Comparison of ENCODE assay signal across 8 cellular contexts in the genomic region with DNA sequence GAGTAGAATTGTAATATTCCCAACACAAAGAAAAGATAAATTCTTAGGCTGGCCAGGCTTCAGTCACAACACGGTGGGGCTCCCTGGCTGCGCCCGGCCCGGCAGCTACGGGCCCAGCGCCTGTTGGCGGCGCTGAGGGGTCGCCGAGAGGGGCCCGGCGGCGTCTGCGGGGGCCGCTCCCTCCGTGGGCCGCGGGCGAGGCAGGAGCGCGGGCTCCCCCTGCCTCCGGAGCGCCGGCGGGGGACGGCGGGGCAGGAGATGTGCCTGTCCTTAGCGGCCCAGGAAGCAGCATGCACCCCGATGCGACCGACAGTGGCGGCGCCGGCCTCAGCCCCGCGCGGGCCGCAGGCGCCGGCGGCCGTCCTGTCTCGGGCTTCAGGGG.
DNase-seq lines count a peak whose midpoint lies in the region; ATAC-seq and TF ChIP-seq lines count a peak whose summit lies in the region.
"Not testable (repeated sequence)": the region's sequence is repeated elsewhere in the genome, so short reads cannot be mapped to it uniquely, and the experiment has no call there.

No MANE protein-coding gene starts in this region.

- H3K4me3 Mint-ChIP-seq in T-helper 17 cell, result peak overlapping the region; percentile 80
- H3K4me3 Mint-ChIP-seq in activated naive CD8-positive, alpha-beta T cell treated with anti-CD3 and anti-CD28 coated beads for 36 hours, result peak overlapping the region; percentile 60
- H3K4me3 Mint-ChIP-seq in nephron, result peak overlapping the region; percentile 70 to 79 (median 71)
- H3K4me3 Mint-ChIP-seq in stimulated activated naive CD8-positive, alpha-beta T cell treated with anti-CD3 and anti-CD28 coated beads, Interleukin-15, amount 100 ng/mL, for 72 hours, result peak overlapping the region; percentile 39 to 44

- peaks cover 10% of the 10 kb centered on the region for H3K4me1 Mint-ChIP-seq in T-helper 17 cell
- peaks cover 17% of the 10 kb centered on the region for H3K4me1 Mint-ChIP-seq in activated naive CD8-positive, alpha-beta T cell treated with anti-CD3 and anti-CD28 coated beads for 36 hours
- H3K4me1 Mint-ChIP-seq in nephron, result not testable (repeated sequence)
- peaks cover 28% of the 10 kb centered on the region for H3K4me1 Mint-ChIP-seq in stimulated activated naive CD8-positive, alpha-beta T cell treated with anti-CD3 and anti-CD28 coated beads, Interleukin-15, amount 100 ng/mL, for 72 hours

- ATAC-seq in T-helper 17 cell, result peak; percentile 76
- ATAC-seq in stimulated activated naive CD8-positive, alpha-beta T cell treated with anti-CD3 and anti-CD28 coated beads, Interleukin-15, amount 100 ng/mL, for 72 hours, result peak; percentile 77

- not testable (repeated sequence) for H3K9me3 ChIP-seq in T-helper 17 cell (ENCODE audit: control insufficient read depth, low read length, poor library complexity, severe bottlenecking)

- H3K9me3 Mint-ChIP-seq in activated naive CD8-positive, alpha-beta T cell treated with anti-CD3 and anti-CD28 coated beads for 36 hours; stimulated activated naive CD8-positive, alpha-beta T cell treated with anti-CD3 and anti-CD28 coated beads, Interleukin-15, amount 100 ng/mL, for 72 hours: not testable (repeated sequence)
- H3K9me3 Mint-ChIP-seq in nephron, result peaks cover 34% of the 10 kb centered on the region

- H3K27ac Mint-ChIP-seq in T-helper 17 cell (peak overlapping the region; percentile 69), nephron (peak overlapping the region; percentile 21 to 61 (median 28))
- H3K27ac Mint-ChIP-seq in activated naive CD8-positive, alpha-beta T cell treated with anti-CD3 and anti-CD28 coated beads for 36 hours, result peak overlapping the region; percentile 83
- H3K27ac Mint-ChIP-seq in stimulated activated naive CD8-positive, alpha-beta T cell treated with anti-CD3 and anti-CD28 coated beads, Interleukin-15, amount 100 ng/mL, for 72 hours, result peak overlapping the region in 1 of 2 donors; percentile 24

- DNase-seq in GM10266 (ENCODE audit: extremely low spot score) (peak; percentile 26), GOT3 (lab: John Stamatoyannopoulos, UW) (peak; percentile 17), HK-2 (ENCODE audit: unreplicated experiment) (peak; percentile 55), T-helper 17 cell (peak in 2 of 3 donors; percentile 8 to 15), glomerular visceral epithelial cell (ENCODE audit: extremely low spot score) (peak; percentile 44)
- DNase-seq in activated naive CD8-positive, alpha-beta T cell treated with anti-CD3 and anti-CD28 coated beads for 36 hours, result peak; percentile 62
- DNase-seq in stimulated activated naive CD8-positive, alpha-beta T cell treated with anti-CD3 and anti-CD28 coated beads, Interleukin-15, amount 100 ng/mL, for 72 hours, result peak; percentile 41 to 66

- H3K27me3 Mint-ChIP-seq in T-helper 17 cell; activated naive CD8-positive, alpha-beta T cell treated with anti-CD3 and anti-CD28 coated beads for 36 hours; nephron (ENCODE audit: low read depth); stimulated activated naive CD8-positive, alpha-beta T cell treated with anti-CD3 and anti-CD28 coated beads, Interleukin-15, amount 100 ng/mL, for 72 hours: not testable (repeated sequence)

- TF ChIP-seq CTCF in GM10266 (IDR thresholded peaks at IDR 0.05; ENCODE audit: control insufficient read depth, insufficient read depth, low read depth, missing control alignments) (peak; percentile 43), nephron (IDR thresholded peaks at IDR 0.05; ENCODE audit: unreplicated experiment in 3 of 3) (peak; percentile 9 to 26 (median 21))

- H3K36me3 Mint-ChIP-seq in T-helper 17 cell (ENCODE audit: low read depth); activated naive CD8-positive, alpha-beta T cell treated with anti-CD3 and anti-CD28 coated beads for 36 hours: not testable (repeated sequence)
- H3K36me3 Mint-ChIP-seq in nephron (ENCODE audit: low read depth), result peaks cover 28% of the 10 kb centered on the region

Comparison
In these comparisons a context has a peak if more than half of its experiments do, and no peak if none do; other contexts are left out.
1. Peak in every context shown above with its lines: DNase-seq and ATAC-seq.
2. DNase-seq: peak in every context shown above with its lines; median percentile 62 in activated naive CD8-positive, alpha-beta T cell treated with anti-CD3 and anti-CD28 coated beads for 36 hours; 55 in HK-2; 54 in stimulated activated naive CD8-positive, alpha-beta T cell treated with anti-CD3 and anti-CD28 coated beads, Interleukin-15, amount 100 ng/mL, for 72 hours; 44 in glomerular visceral epithelial cell; 26 in GM10266; 17 in GOT3; 12 in T-helper 17 cell.